ENCODE assay signal across 9 cellular contexts in the genomic region with DNA sequence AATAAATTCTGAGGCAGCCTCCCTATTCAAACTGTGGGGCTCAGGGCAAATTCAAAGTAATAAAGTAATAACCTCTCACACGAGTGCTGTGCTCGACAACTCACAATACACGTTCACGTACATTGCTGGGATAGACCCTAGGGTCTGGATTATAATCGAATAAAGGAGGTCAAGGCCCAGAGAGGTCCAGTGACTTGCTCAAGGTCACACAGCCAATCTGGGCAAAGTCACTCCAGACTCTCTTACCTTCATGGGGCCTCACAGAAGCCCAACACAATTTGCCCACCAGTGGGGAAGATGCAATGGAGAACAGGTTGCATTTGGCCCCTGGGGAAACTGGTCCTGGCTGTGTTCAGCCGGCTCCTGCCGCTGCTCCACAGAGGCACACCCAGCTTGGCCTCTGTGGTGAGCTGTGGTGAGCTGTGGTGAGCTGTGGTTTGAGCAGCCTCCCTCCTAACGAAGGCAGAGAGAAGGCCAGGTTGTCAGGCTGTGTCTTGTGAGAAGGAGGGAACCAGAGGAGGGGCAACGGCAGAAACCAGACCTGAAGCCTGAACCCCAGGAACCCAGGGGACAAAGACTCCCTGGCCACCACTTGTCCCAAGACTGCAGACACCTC.
DNase-seq lines count a peak whose midpoint lies in the region; ATAC-seq and TF ChIP-seq lines count a peak whose summit lies in the region.
"Had no signal": no experiment of that assay in that cellular context is flagged by ENCODE, and none has a peak within 500 bp of the region (broad histone marks: within the 10 kb centered on the region; RNA-seq: fewer than 3 reads in every experiment).

No MANE protein-coding gene starts in this region.

- TF ChIP-seq CTCF in GM10266 (IDR thresholded peaks at IDR 0.05; ENCODE audit: control insufficient read depth, insufficient read depth, low read depth, missing control alignments) (no peak), epithelial cell of esophagus (IDR thresholded peaks at IDR 0.05; ENCODE audit: insufficient read depth, low read depth, low read length, missing control alignments) (no peak)

- no peak overlapping the region for H3K4me3 ChIP-seq in epithelial cell of esophagus (ENCODE audit: low read length)

- DNase-seq in GM10266 (ENCODE audit: extremely low spot score) (peak; percentile 56), epithelial cell of esophagus (ENCODE audit: low read depth) (peak; percentile 46), NCI-H1105 treated with DMSO at 0.1 percent for 48 hours (lab: John Stamatoyannopoulos, UW) (no peak), NCI-H526 (lab: John Stamatoyannopoulos, UW) (no peak)
- peak; percentile 31 to 40 for DNase-seq in activated CD4-positive, alpha-beta T cell treated with anti-CD3 and anti-CD28 coated beads for 4 hours
- peak; percentile 41 for DNase-seq in stimulated activated naive CD4-positive, alpha-beta T cell treated with Interleukin-2 at 50 U/mL for 16 hours (lab: John Stamatoyannopoulos, UW)

- ATAC-seq in HG03175 (IDR thresholded peaks at IDR 0.05; ENCODE audit: unreplicated experiment) (peak; percentile 30), HG03460 (IDR thresholded peaks at IDR 0.05; ENCODE audit: unreplicated experiment) (no peak)
- ATAC-seq: HCT116 had no signal

Comparison
In these comparisons a context has a peak if more than half of its experiments do, and no peak if none do; other contexts are left out.
1. DNase-seq: peak in GM10266 (single experiment), activated CD4-positive, alpha-beta T cell treated with anti-CD3 and anti-CD28 coated beads for 4 hours (2 of 2), epithelial cell of esophagus (single experiment) and stimulated activated naive CD4-positive, alpha-beta T cell treated with Interleukin-2 at 50 U/mL for 16 hours (single experiment); none in NCI-H1105 treated with DMSO at 0.1 percent for 48 hours (single experiment) and NCI-H526 (0 of 2).